ENCODE assay signal across 27 cellular contexts in genomic region chr13:53004605-53005004, GRCh38. TPM values are rescaled to one million over a fixed set of nuclear protein-coding genes. Genes with fewer than 3 reads are reported as not detected.
A peak's percentile ranks its signal among the peaks of the same experiment; 100 is the strongest.
DNase-seq lines count a peak whose midpoint lies in the region; ATAC-seq and TF ChIP-seq lines count a peak whose summit lies in the region.
"Had no signal": no experiment of that assay in that cellular context is flagged by ENCODE, and none has a peak within 500 bp of the region (broad histone marks: within the 10 kb centered on the region; RNA-seq: fewer than 3 reads in every experiment).

No MANE protein-coding gene starts in this region.

- no peak overlapping the region for H2AFZ ChIP-seq in neural progenitor cell (replicated peaks)

- no peaks in the 10 kb centered on the region for H4K20me1 ChIP-seq in neural progenitor cell (ENCODE audit: low read depth)

- H3K27ac Mint-ChIP-seq in neural progenitor cell: no peak overlapping the region
- H3K27ac Mint-ChIP-seq: activated CD4-positive, alpha-beta T cell treated with anti-CD3 and anti-CD28 coated beads for 36 hours; nephron progenitor cell; T-helper 17 cell had no signal

- H3K36me3 Mint-ChIP-seq in neural progenitor cell: no peaks in the 10 kb centered on the region

- peaks cover 4% of the 10 kb centered on the region for H3K27me3 Mint-ChIP-seq in neural progenitor cell (ENCODE audit: insufficient read depth, low read depth)

- no peaks in the 10 kb centered on the region for H3K27me3 ChIP-seq in neural progenitor cell
- H3K27me3 ChIP-seq: pancreas had no signal

- no peak overlapping the region for H3K9ac ChIP-seq in neural progenitor cell

- no peak overlapping the region for H3K4me3 ChIP-seq in LNCaP clone FGC (ENCODE audit: low read depth, low read length)
- no peak overlapping the region for H3K4me3 ChIP-seq in neural progenitor cell
- H3K4me3 ChIP-seq: esophagus muscularis mucosa, K562, pancreas had no signal

- no peak overlapping the region for H3K4me2 ChIP-seq in neural progenitor cell

- DNase-seq in NCI-H748 (lab: John Stamatoyannopoulos, UW; ENCODE audit: unreplicated experiment) (peak; percentile 22), NCI-H748 treated with DMSO at 0.1 percent for 48 hours (lab: John Stamatoyannopoulos, UW) (no peak), LNCaP clone FGC (ENCODE audit: low read depth) (no peak), NCI-H82 treated with DMSO at 0.1 percent for 48 hours (lab: John Stamatoyannopoulos, UW; ENCODE audit: unreplicated experiment) (peak; percentile 14), neural progenitor cell (ENCODE audit: low spot score) (peak; percentile 16), amygdala (lab: John Stamatoyannopoulos, UW) (no peak)
- DNase-seq: activated CD4-positive, alpha-beta T cell treated with anti-CD3 and anti-CD28 coated beads for 36 hours; activated gamma-delta T cell treated with Interleukin-2 at 50 U/mL for 16 hours; activated T-cell treated with anti-CD3 and anti-CD28 coated beads, Interleukin-2, amount 50 U/mL, for 1 hour; caudate nucleus; foreskin melanocyte; HCEC 1CT; NCI-H1694 treated with DMSO at 0.1 percent for 48 hours; NCI-H510A; nephron progenitor cell; pancreas; right cardiac atrium; stimulated activated CD4-positive, alpha-beta T cell treated with anti-CD3 and anti-CD28 coated beads, Interleukin-2, amount 100 ng/mL, for 48 hours; T-helper 17 cell; trophoblast cell had no signal

- H3K27ac ChIP-seq in neural progenitor cell: no peak overlapping the region
- H3K27ac ChIP-seq: esophagus muscularis mucosa, pancreas, RWPE1 had no signal

- H3K4me3 Mint-ChIP-seq in neural progenitor cell: no peak overlapping the region
- H3K4me3 Mint-ChIP-seq: activated CD4-positive, alpha-beta T cell treated with anti-CD3 and anti-CD28 coated beads for 36 hours; nephron progenitor cell; T-helper 17 cell had no signal

- H3K79me2 ChIP-seq in neural progenitor cell (ENCODE audit: low read depth): no peaks in the 10 kb centered on the region

- TF ChIP-seq CTCF in LNCaP clone FGC (IDR thresholded peaks at IDR 0.05; ENCODE audit: control insufficient read depth, extremely low read depth, insufficient read depth): 0 out of 2 replicates have a peak, but pooled peaks have one; percentile 27
- TF ChIP-seq CTCF in neural progenitor cell (IDR thresholded peaks at IDR 0.05): peak; percentile 24

- no peaks in the 10 kb centered on the region for H3K9me3 Mint-ChIP-seq in neural progenitor cell

- no peak for ATAC-seq in HG03039 (IDR thresholded peaks at IDR 0.05; ENCODE audit: unreplicated experiment)
- ATAC-seq: activated CD4-positive, alpha-beta T cell treated with anti-CD3 and anti-CD28 coated beads for 36 hours; K562; right cardiac atrium; T-helper 17 cell had no signal

- H3K4me1 ChIP-seq in neural progenitor cell: peaks cover 6% of the 10 kb centered on the region
- H3K4me1 ChIP-seq: esophagus muscularis mucosa had no signal

- H3K9me3 ChIP-seq in neural progenitor cell (ENCODE audit: low read depth): no peaks in the 10 kb centered on the region
- H3K9me3 ChIP-seq: esophagus muscularis mucosa, pancreas had no signal

- no peaks in the 10 kb centered on the region for H3K36me3 ChIP-seq in neural progenitor cell
- H3K36me3 ChIP-seq: esophagus muscularis mucosa, pancreas had no signal

- H3F3A ChIP-seq in neural progenitor cell (ENCODE audit: low read depth): no peaks in the 10 kb centered on the region

- peaks cover 9% of the 10 kb centered on the region for H3K4me1 Mint-ChIP-seq in neural progenitor cell
- H3K4me1 Mint-ChIP-seq: activated CD4-positive, alpha-beta T cell treated with anti-CD3 and anti-CD28 coated beads for 36 hours; T-helper 17 cell had no signal

RNA-seq across cellular contexts. Expression of gene OLFM4, which starts 24.0 kb away (rescaled TPM):
- total RNA-seq in neural progenitor cell (ENCODE audit: low replicate concordance): not detected in 2 replicates
- total RNA-seq: activated CD4-positive, alpha-beta T cell treated with anti-CD3 and anti-CD28 coated beads for 36 hours; activated CD8-positive, alpha-beta memory T cell treated with anti-CD3 and anti-CD28 coated beads for 36 hours; HT1080; K562; lung microvascular endothelial cell; T-helper 17 cell had no signal

Comparison
In these comparisons a context has a peak if more than half of its experiments do, and no peak if none do; other contexts are left out.
1. DNase-seq: peak in NCI-H748 (single experiment), NCI-H82 treated with DMSO at 0.1 percent for 48 hours (single experiment) and neural progenitor cell (single experiment); none in NCI-H748 treated with DMSO at 0.1 percent for 48 hours (single experiment), LNCaP clone FGC (single experiment) and amygdala (0 of 56).